In genomic region chr14:24300326-24300980, GRCh38 we compare ENCODE assay signal across 1 cellular context.
TF ChIP-seq lines count a peak whose summit lies in the region.

No MANE protein-coding gene starts in this region.

TF ChIP-seq in HepG2, 621 proteins besides CTCF, POLR2A, EP300 and RAD21 (continued from another document):
- peak; percentile 58; the same call in 1 of the 2 replicates for TF ChIP-seq ZNF615 (CRISPR knock-in tag; IDR thresholded peaks at IDR 0.05; ENCODE audit: borderline replicate concordance)
- TF ChIP-seq KLF13 (CRISPR knock-in tag; IDR thresholded peaks at IDR 0.05) = 0 out of 2 replicates have a peak, but pooled peaks have one; percentile 62
- peak; percentile 63; the same call in 1 of the 2 replicates for TF ChIP-seq NFE2L1 (CRISPR knock-in tag; IDR thresholded peaks at IDR 0.05; ENCODE audit: borderline replicate concordance)
- TF ChIP-seq PAF1 (CRISPR knock-in tag; IDR thresholded peaks at IDR 0.05) = 0 out of 2 replicates have a peak, but pooled peaks have one; percentile 33
- no peak for TF ChIP-seq POLR2AphosphoS5 (IDR thresholded peaks at IDR 0.05; ENCODE audit: low read depth, low read length)
- no peak for TF ChIP-seq ZNF549 (CRISPR knock-in tag; IDR thresholded peaks at IDR 0.05)
- TF ChIP-seq ZNF281 (CRISPR knock-in tag; IDR thresholded peaks at IDR 0.05; ENCODE audit: borderline replicate concordance) = 0 out of 2 replicates have a peak, but pooled peaks have one; percentile 12
- peak; percentile 21 for TF ChIP-seq TEAD3 (CRISPR knock-in tag; optimal IDR thresholded peaks at IDR 0.05; ENCODE audit: borderline replicate concordance)
- peak; percentile 27; the same call in 1 of the 2 replicates for TF ChIP-seq SIN3A (IDR thresholded peaks at IDR 0.05; ENCODE audit: borderline replicate concordance, low read depth, low read length)
- no peak for TF ChIP-seq ZFP1 (CRISPR knock-in tag; IDR thresholded peaks at IDR 0.05)
